In genomic region chr6:83429857-83430605, GRCh38 we compare ENCODE assay signal across 7 cellular contexts. TPM values are rescaled to one million over a fixed set of nuclear protein-coding genes. Genes with fewer than 3 reads are reported as not detected.
A peak's percentile ranks its signal among the peaks of the same experiment; 100 is the strongest.
DNase-seq lines count a peak whose midpoint lies in the region; ATAC-seq and TF ChIP-seq lines count a peak whose summit lies in the region.

No MANE protein-coding gene starts in this region.

- H3K9me3 ChIP-seq in left ventricle myocardium inferior (replicated peaks), result peaks cover 5% of the 10 kb centered on the region

- no peak for DNase-seq in left ventricle myocardium inferior
- DNase-seq in central memory CD4-positive, alpha-beta T cell, result no peak

- no peaks in the 10 kb centered on the region for H3K36me3 Mint-ChIP-seq in activated T-helper 17 cell treated with anti-CD3 and anti-CD28 coated beads, Interleukin-2, amount 50 U/mL, for 72 hours (ENCODE audit: low read depth)

- H3K4me1 ChIP-seq in left ventricle myocardium inferior (peaks cover 13% of the 10 kb centered on the region), rectal smooth muscle tissue (ENCODE audit: control insufficient read depth, insufficient read depth, low read length) (no peaks in the 10 kb centered on the region)

- peak overlapping the region; percentile 5 for H3K9ac ChIP-seq in rectal smooth muscle tissue (ENCODE audit: low read length)

- ATAC-seq in GM19452 (IDR thresholded peaks at IDR 0.05; ENCODE audit: unreplicated experiment) (peak; percentile 6), HG03354 (IDR thresholded peaks at IDR 0.05; ENCODE audit: poor library complexity, severe bottlenecking, unreplicated experiment) (peak; percentile 9), HG03469 (IDR thresholded peaks at IDR 0.05; ENCODE audit: unreplicated experiment) (no peak)
- ATAC-seq in activated T-helper 17 cell treated with anti-CD3 and anti-CD28 coated beads, Interleukin-2, amount 50 U/mL, for 72 hours (replicated peaks), result no peak

- H3K27ac ChIP-seq in left ventricle myocardium inferior (replicated peaks) (peak overlapping the region; percentile 76), rectal smooth muscle tissue (ENCODE audit: low read depth, low read length) (peak overlapping the region; percentile 66)

- no peak for TF ChIP-seq CTCF in left ventricle myocardium inferior (IDR thresholded peaks at IDR 0.05; ENCODE audit: borderline replicate concordance)

- H3K27me3 ChIP-seq in left ventricle myocardium inferior (ENCODE audit: low read depth) (no peaks in the 10 kb centered on the region), rectal smooth muscle tissue (ENCODE audit: control insufficient read depth, insufficient read depth, low read length) (no peaks in the 10 kb centered on the region)

- H3K27ac Mint-ChIP-seq in activated T-helper 17 cell treated with anti-CD3 and anti-CD28 coated beads, Interleukin-2, amount 50 U/mL, for 72 hours, result no peak overlapping the region

- H3K36me3 ChIP-seq in left ventricle myocardium inferior (no peaks in the 10 kb centered on the region), rectal smooth muscle tissue (ENCODE audit: control insufficient read depth, insufficient read depth, low read length) (no peaks in the 10 kb centered on the region)

- H3K9me3 Mint-ChIP-seq in activated T-helper 17 cell treated with anti-CD3 and anti-CD28 coated beads, Interleukin-2, amount 50 U/mL, for 72 hours, result peaks cover 4% of the 10 kb centered on the region

- H3K27me3 Mint-ChIP-seq in activated T-helper 17 cell treated with anti-CD3 and anti-CD28 coated beads, Interleukin-2, amount 50 U/mL, for 72 hours, result peaks cover 14% of the 10 kb centered on the region

- H3K4me3 Mint-ChIP-seq in activated T-helper 17 cell treated with anti-CD3 and anti-CD28 coated beads, Interleukin-2, amount 50 U/mL, for 72 hours, result peak overlapping the region; percentile 42

- no peaks in the 10 kb centered on the region for H3K4me1 Mint-ChIP-seq in activated T-helper 17 cell treated with anti-CD3 and anti-CD28 coated beads, Interleukin-2, amount 50 U/mL, for 72 hours

- intact Hi-C loops in left ventricle myocardium inferior (cut with micrococcal nuclease), result no loop called here

- H3K4me3 ChIP-seq in left ventricle myocardium inferior (peak overlapping the region; percentile 76), rectal smooth muscle tissue (ENCODE audit: low read length) (peak overlapping the region; percentile 75)

RNA-seq across cellular contexts. Expression of gene ME1, which starts 0.8 kb away (rescaled TPM):
- under 1 TPM; 0.32 to 0.42 TPM for total RNA-seq in activated T-helper 17 cell treated with anti-CD3 and anti-CD28 coated beads, Interleukin-2, amount 50 U/mL, for 72 hours
- total RNA-seq in left ventricle myocardium inferior, result 22.3 TPM

Comparison
In these comparisons a context has a peak if more than half of its experiments do, and no peak if none do; other contexts are left out.
1. ATAC-seq: peak in GM19452 (single experiment) and HG03354 (single experiment); none in activated T-helper 17 cell treated with anti-CD3 and anti-CD28 coated beads, Interleukin-2, amount 50 U/mL, for 72 hours (single experiment) and HG03469 (single experiment).
2. RNA of gene ME1, which starts 0.8 kb away (total RNA-seq): 22.3 TPM in left ventricle myocardium inferior (single experiment); 0.32 to 0.42 TPM in activated T-helper 17 cell treated with anti-CD3 and anti-CD28 coated beads, Interleukin-2, amount 50 U/mL, for 72 hours; every median in the first group is over 10 times any median in the second.